19 cellular contexts compared by ENCODE assay signal in the genomic region with DNA sequence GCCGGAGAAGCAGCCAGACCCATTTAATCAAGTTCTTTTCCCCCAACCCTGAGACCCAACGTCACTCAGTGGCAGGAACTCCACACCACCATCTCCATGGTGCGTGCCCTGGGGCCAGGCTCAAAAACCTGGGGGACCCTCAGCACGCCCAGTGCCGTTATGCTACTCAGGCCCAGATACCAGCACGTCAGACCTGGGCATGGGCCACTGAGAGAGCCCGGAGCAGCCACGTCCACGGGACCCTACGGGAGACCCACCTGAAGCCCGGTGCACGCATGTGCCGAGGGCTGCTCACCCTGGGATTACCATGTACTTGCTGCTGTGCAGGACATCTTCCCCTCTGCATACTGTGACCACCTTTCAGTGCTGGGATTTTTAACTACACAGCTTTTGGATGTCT. TPM values are rescaled to one million over a fixed set of nuclear protein-coding genes. Genes with fewer than 3 reads are reported as not detected.
DNase-seq lines count a peak whose midpoint lies in the region; ATAC-seq and TF ChIP-seq lines count a peak whose summit lies in the region.
"Had no signal": no experiment of that assay in that cellular context is flagged by ENCODE, and none has a peak within 500 bp of the region (broad histone marks: within the 10 kb centered on the region; RNA-seq: fewer than 3 reads in every experiment).

No MANE protein-coding gene starts in this region.

- no peaks in the 10 kb centered on the region for H3K9me2 ChIP-seq in PC-9 (ENCODE audit: insufficient read depth)

- TF ChIP-seq CTCF in cardiac muscle cell (IDR thresholded peaks at IDR 0.05; ENCODE audit: low read depth, low read length) = no peak
- no peak for TF ChIP-seq CTCF in H9 (conservative IDR thresholded peaks at IDR 0.05)
- no peak for TF ChIP-seq CTCF in PC-9 (conservative IDR thresholded peaks at IDR 0.05)

- H3K14ac ChIP-seq in H9 (ENCODE audit: insufficient read depth, low read length) = no peak overlapping the region

- POLR2A ChIA-PET in naive thymus-derived CD8-positive, alpha-beta T cell (lab: Charles Lee) = interaction anchor here (1.6 to 4.1 kb wide), 2 partner anchors 45 to 114 kb away, joined by 3 to 26 read pairs; a partner anchor contains a TSS
- POLR2A ChIA-PET in PC-9 (lab: Charles Lee; ENCODE audit: unreplicated experiment) = no interaction called here

- H3K4me2 ChIP-seq in H9 (ENCODE audit: insufficient read depth, insufficient read length, low read length) (no peak overlapping the region), PC-9 (no peak overlapping the region)

- H3K23me2 ChIP-seq in H9 (ENCODE audit: insufficient read length, low read depth, low read length, poor library complexity, severe bottlenecking) = no peaks in the 10 kb centered on the region

- no peak overlapping the region for H3K56ac ChIP-seq in H9 (ENCODE audit: insufficient read length, low read depth, low read length)

- peak overlapping the region in 1 of 3 experiments; percentile 40; a peak in 1 of 7 replicates for H3K27ac Mint-ChIP-seq in H9
- peak overlapping the region in 6 of 10 donors; percentile 16 to 47 (median 30) for H3K27ac Mint-ChIP-seq in naive thymus-derived CD8-positive, alpha-beta T cell
- H3K27ac Mint-ChIP-seq: CD4-positive, alpha-beta T cell had no signal

- no peak overlapping the region for H2BK15ac ChIP-seq in H9 (ENCODE audit: low read depth, low read length)

- H2BK120ac ChIP-seq in H9 (ENCODE audit: low read depth, low read length, poor library complexity, severe bottlenecking) = no peak overlapping the region

- H3K4me3 Mint-ChIP-seq in H9 = no peak overlapping the region
- peak overlapping the region in 1 of 10 donors; percentile 9 for H3K4me3 Mint-ChIP-seq in naive thymus-derived CD8-positive, alpha-beta T cell
- H3K4me3 Mint-ChIP-seq: CD4-positive, alpha-beta T cell had no signal

- H2BK12ac ChIP-seq in H9 (ENCODE audit: insufficient read length, low read depth, low read length) = no peak overlapping the region

- H4K91ac ChIP-seq in H9 (ENCODE audit: insufficient read length, low read depth, low read length) = no peak overlapping the region

- no peak overlapping the region for H4K8ac ChIP-seq in H9 (replicated peaks; ENCODE audit: insufficient read length, low read depth, low read length)

- H4K5ac ChIP-seq in H9 (ENCODE audit: insufficient read length, low read depth, low read length) = no peak overlapping the region

- H3K4me1 Mint-ChIP-seq in H9 = peaks cover 14 to 22% of the 10 kb centered on the region in 2 experiments
- peaks cover 24 to 63% (median 42%) of the 10 kb centered on the region in 4 donors for H3K4me1 Mint-ChIP-seq in naive thymus-derived CD8-positive, alpha-beta T cell

- no peak overlapping the region for H3K4me3 ChIP-seq in cardiac muscle cell
- no peak overlapping the region for H3K4me3 ChIP-seq in PC-9
- H3K4me3 ChIP-seq: GM23248, SK-N-MC had no signal

- WGBS in H9 (ENCODE audit: extremely low coverage, insufficient read length, low lambda C conversion rate) = no CpG with 5 or more reads among the region's 13 CpGs

- no peak overlapping the region for H2BK5ac ChIP-seq in H9 (ENCODE audit: insufficient read length, low read length)

- no peaks in the 10 kb centered on the region for H3K9me3 Mint-ChIP-seq in H9
- H3K9me3 Mint-ChIP-seq in naive thymus-derived CD8-positive, alpha-beta T cell = no peaks in the 10 kb centered on the region
- H3K9me3 Mint-ChIP-seq: CD4-positive, alpha-beta T cell had no signal

- no peak overlapping the region for H3K9ac ChIP-seq in H9 (ENCODE audit: extremely low read depth, insufficient read length, low read length)
- H3K9ac ChIP-seq: GM23248 had no signal

- no peaks in the 10 kb centered on the region for H3K27me3 Mint-ChIP-seq in H9 (ENCODE audit: low read depth)
- no peaks in the 10 kb centered on the region for H3K27me3 Mint-ChIP-seq in naive thymus-derived CD8-positive, alpha-beta T cell
- H3K27me3 Mint-ChIP-seq: CD4-positive, alpha-beta T cell had no signal

- H3K79me2 ChIP-seq in H9 (ENCODE audit: insufficient read depth, low read length) (no peaks in the 10 kb centered on the region), PC-9 (ENCODE audit: low read depth) (no peaks in the 10 kb centered on the region)

- H3K4ac ChIP-seq in H9 (ENCODE audit: low read depth, low read length) = no peak overlapping the region

- CTCF ChIA-PET in PC-9 (lab: Charles Lee) = no interaction called here

- ATAC-seq in Right ventricle myocardium superior (ENCODE audit: poor library complexity) = no peak
- ATAC-seq in naive thymus-derived CD8-positive, alpha-beta T cell = no peak

- peaks cover 0 to 5% (median 0%) of the 10 kb centered on the region in 3 experiments; a peak in 3 of 7 replicates for H3K36me3 Mint-ChIP-seq in H9 (ENCODE audit: insufficient read depth in 1 of 3, low read depth in 3 of 3)
- H3K36me3 Mint-ChIP-seq in naive thymus-derived CD8-positive, alpha-beta T cell = no peaks in the 10 kb centered on the region

- no TSS peak for BruUV-seq in PC-9 (replicated peaks; lab: Mats Ljungman, UMichigan)

- no peak overlapping the region for H2AK5ac ChIP-seq in H9 (ENCODE audit: insufficient read length, low read length)

- no peaks in the 10 kb centered on the region for H3K9me3 ChIP-seq in cardiac muscle cell (ENCODE audit: low read depth)
- no peaks in the 10 kb centered on the region for H3K9me3 ChIP-seq in H9 (ENCODE audit: control insufficient read depth, low read depth, low read length)
- H3K9me3 ChIP-seq in PC-9 (ENCODE audit: insufficient read depth, low read depth) = no peaks in the 10 kb centered on the region

- H4K20me1 ChIP-seq in H9 (ENCODE audit: control insufficient read depth, insufficient read depth, insufficient read length) (no peaks in the 10 kb centered on the region), PC-9 (ENCODE audit: insufficient read depth) (0 out of 2 replicates have a peak, but pooled peaks cover 5% of the 10 kb centered on the region)

- DNase-seq in cardiac muscle cell (ENCODE audit: low read depth in 1 of 2, low spot score in 1 of 2) (no peak), Right ventricle myocardium superior (no peak), H9 (peak; percentile 27), NCI-H187 (lab: John Stamatoyannopoulos, UW) (no peak), mucosa of gallbladder (ENCODE audit: low spot score) (no peak), PC-9 (no peak)
- no peak for DNase-seq in naive thymus-derived CD8-positive, alpha-beta T cell
- DNase-seq: CD4-positive, alpha-beta T cell; GM23248; HCEC 1CT; NCI-H1048; NCI-H1694; NCI-H2081; NCI-H2227 treated with DMSO at 0.1 percent for 48 hours; NCI-H526 treated with DMSO at 0.1 percent for 48 hours; SIG-M5 had no signal

- H3K27ac ChIP-seq in cardiac muscle cell = peak overlapping the region; percentile 69
- no peak overlapping the region for H3K27ac ChIP-seq in H9 (ENCODE audit: insufficient read length, low read depth, low read length)
- no peak overlapping the region for H3K27ac ChIP-seq in PC-9
- H3K27ac ChIP-seq: GM23248, HL-60, RWPE1, SK-N-MC had no signal

- H3K27me3 ChIP-seq in cardiac muscle cell (no peaks in the 10 kb centered on the region), H9 (ENCODE audit: insufficient read depth, low read length) (no peaks in the 10 kb centered on the region), PC-9 (ENCODE audit: insufficient read depth, low read depth) (peaks cover 4% of the 10 kb centered on the region; the same call in 1 of the 2 replicates)

- no peak overlapping the region for H3K23ac ChIP-seq in H9 (ENCODE audit: insufficient read length, low read depth, low read length)

- H3T11ph ChIP-seq in H9 (ENCODE audit: low read length) = no peak overlapping the region

- no peak overlapping the region for H2BK20ac ChIP-seq in H9 (ENCODE audit: low read depth, low read length, poor library complexity, severe bottlenecking)

- H2AFZ ChIP-seq in H9 (ENCODE audit: low read length) (no peak overlapping the region), PC-9 (no peak overlapping the region)
- H2AFZ ChIP-seq: GM23248 had no signal

- H3K4me1 ChIP-seq in cardiac muscle cell (ENCODE audit: low read depth) (peaks cover 4% of the 10 kb centered on the region), H9 (ENCODE audit: insufficient read depth, low read length) (no peaks in the 10 kb centered on the region; the same call in 1 of the 2 replicates), PC-9 (replicated peaks; ENCODE audit: insufficient read depth) (no peaks in the 10 kb centered on the region)

- H3K36me3 ChIP-seq in cardiac muscle cell = peaks cover 5% of the 10 kb centered on the region
- no peaks in the 10 kb centered on the region for H3K36me3 ChIP-seq in PC-9 (ENCODE audit: low read depth)

- H3F3A ChIP-seq in PC-9 (ENCODE audit: insufficient read depth, low read depth) = peaks cover 12% of the 10 kb centered on the region; the same call in 1 of the 2 replicates

- no peak overlapping the region for H3K18ac ChIP-seq in H9 (ENCODE audit: insufficient read length, low read depth, low read length)

- intact Hi-C loops in Right ventricle myocardium superior (cut with DNase I) = no loop called here
- intact Hi-C loops in PC-9 (cut with micrococcal nuclease; ENCODE audit: unreplicated experiment) = no loop called here

- no peaks in the 10 kb centered on the region for H3K79me1 ChIP-seq in H9 (ENCODE audit: insufficient read depth, low read depth, low read length, poor library complexity, severe bottlenecking)

RNA-seq across cellular contexts. Expression of a gene that starts 13.8 kb away (rescaled TPM):
- total RNA-seq in cardiac muscle cell (79.2 and 177 TPM in 2 replicates), Right ventricle myocardium superior (95.0 TPM), H9 (2021) (37.9 and 43.9 TPM in 2 replicates), mucosa of gallbladder (93.6 TPM), PC-9 (2021) (167 and 233 TPM in 2 replicates)
- 46.6 and 58.0 TPM in 2 replicates for polyA plus RNA-seq in cardiac muscle cell
- total RNA-seq in naive thymus-derived CD8-positive, alpha-beta T cell = 100 to 1,000 TPM; 124 to 134 TPM
- 1 to 10 TPM; 3.8 to 4.8 (median 4.7) TPM for polyA plus RNA-seq in naive thymus-derived CD8-positive, alpha-beta T cell

RNA-seq across cellular contexts. Expression of a gene that starts 16.9 kb away (rescaled TPM):
- 10.1 and 19.2 TPM in 2 replicates for total RNA-seq in cardiac muscle cell
- polyA plus RNA-seq in cardiac muscle cell = 7.0 and 17.4 TPM in 2 replicates
- 1.6 TPM for total RNA-seq in Right ventricle myocardium superior
- total RNA-seq in H9 (2021) = 12.8 and 13.5 TPM in 2 replicates
- total RNA-seq in naive thymus-derived CD8-positive, alpha-beta T cell = 100 to 1,000 TPM in 1 of 2 experiments, 10 to 100 TPM in 1; 95.0 to 104 TPM
- 100 to 1,000 TPM; 255 to 292 (median 282) TPM for polyA plus RNA-seq in naive thymus-derived CD8-positive, alpha-beta T cell
- total RNA-seq in mucosa of gallbladder = 14.8 TPM
- total RNA-seq in PC-9 (2021) = 18.7 and 24.8 TPM in 2 replicates

RNA-seq across cellular contexts. Expression of a gene that starts 45.5 kb away (rescaled TPM):
- 36.3 and 48.8 TPM in 2 replicates for total RNA-seq in cardiac muscle cell
- polyA plus RNA-seq in cardiac muscle cell = 30.0 and 37.5 TPM in 2 replicates
- 16.0 TPM for total RNA-seq in Right ventricle myocardium superior
- 25.5 and 27.6 TPM in 2 replicates for total RNA-seq in H9 (2021)
- 10 to 100 TPM; 52.6 to 53.9 TPM for total RNA-seq in naive thymus-derived CD8-positive, alpha-beta T cell
- 10 to 100 TPM; 42.3 to 73.8 (median 47.1) TPM for polyA plus RNA-seq in naive thymus-derived CD8-positive, alpha-beta T cell
- 34.7 TPM for total RNA-seq in mucosa of gallbladder
- 27.2 and 31.4 TPM in 2 replicates for total RNA-seq in PC-9 (2021)

RNA-seq across cellular contexts. Expression of a gene that starts 45.6 kb away (rescaled TPM):
- 46.1 and 61.3 TPM in 2 replicates for total RNA-seq in cardiac muscle cell
- 75.0 and 85.1 TPM in 2 replicates for polyA plus RNA-seq in cardiac muscle cell
- 32.2 TPM for total RNA-seq in Right ventricle myocardium superior
- 39.5 and 42.7 TPM in 2 replicates for total RNA-seq in H9 (2021)
- total RNA-seq in naive thymus-derived CD8-positive, alpha-beta T cell = 100 to 1,000 TPM; 106 to 108 TPM
- 10 to 100 TPM; 60.1 to 92.1 (median 80.9) TPM for polyA plus RNA-seq in naive thymus-derived CD8-positive, alpha-beta T cell
- total RNA-seq in mucosa of gallbladder = 52.2 TPM
- 59.1 and 71.1 TPM in 2 replicates for total RNA-seq in PC-9 (2021)

RNA-seq across cellular contexts. Expression of a gene that starts 56.9 kb away (rescaled TPM):
- total RNA-seq in cardiac muscle cell = 9.5 and 10.3 TPM in 2 replicates
- 3.3 and 4.9 TPM in 2 replicates for polyA plus RNA-seq in cardiac muscle cell
- total RNA-seq in Right ventricle myocardium superior = 0.32 TPM
- 0.86 TPM in 1 of 2 replicates, not detected in the other for total RNA-seq in H9 (2021)
- total RNA-seq in naive thymus-derived CD8-positive, alpha-beta T cell = 1 to 10 TPM in 1 of 2 experiments, under 1 TPM in 1; 0.96 to 1.1 TPM
- under 1 TPM in 2 of 3 donors, not detected in 1; 0.22 to 0.84 TPM for polyA plus RNA-seq in naive thymus-derived CD8-positive, alpha-beta T cell
- 3.2 TPM for total RNA-seq in mucosa of gallbladder
- total RNA-seq in PC-9 (2021) = not detected in 2 replicates
